Comparison of ENCODE assay signal across 1 cellular context in the genomic region with DNA sequence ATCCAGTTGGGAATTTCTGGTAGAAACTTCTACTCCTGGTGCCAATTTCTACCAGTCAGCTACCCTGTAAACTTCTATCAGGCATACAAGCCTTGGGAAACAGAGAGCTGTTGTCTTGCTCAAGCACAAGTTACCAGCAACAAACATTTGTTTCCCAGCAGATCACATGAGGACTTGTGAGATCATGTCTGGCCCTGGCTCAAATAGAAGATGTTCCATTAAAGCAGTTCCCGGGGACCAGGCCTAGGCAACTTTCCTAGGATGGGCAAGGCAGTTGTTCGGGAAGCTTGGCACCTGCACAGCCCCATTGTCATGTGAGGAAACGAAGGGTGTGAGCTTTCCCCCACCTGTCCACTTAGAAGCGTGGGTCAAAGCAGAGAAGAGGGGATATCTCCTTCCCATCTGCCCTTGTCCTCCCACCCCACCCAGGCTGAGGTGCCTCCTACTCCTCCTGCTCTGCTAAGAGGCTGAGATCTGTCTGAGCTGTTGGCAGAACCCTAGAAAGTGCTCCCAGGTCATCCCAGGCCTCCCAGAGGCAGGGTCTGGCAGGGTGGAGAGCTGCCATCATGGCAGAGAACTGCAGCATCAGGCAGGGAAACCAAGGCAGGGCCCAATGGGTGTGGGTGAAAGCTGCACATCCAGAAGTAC.
A peak's percentile ranks its signal among the peaks of the same experiment; 100 is the strongest.
TF ChIP-seq lines count a peak whose summit lies in the region.

No MANE protein-coding gene starts in this region.

TF ChIP-seq in HepG2, 621 proteins besides CTCF, POLR2A, EP300 and RAD21:
- TF ChIP-seq CREB1 (IDR thresholded peaks at IDR 0.05) (no peak), CREB1 (CRISPR knock-in tag; IDR thresholded peaks at IDR 0.05) (no peak), IKZF5 (CRISPR knock-in tag; IDR thresholded peaks at IDR 0.05) (0 out of 2 replicates have a peak, but pooled peaks have one; percentile 11), ATF7-NPFF (CRISPR knock-in tag; IDR thresholded peaks at IDR 0.05; ENCODE audit: low read depth) (no peak), ZNF660 (CRISPR knock-in tag; IDR thresholded peaks at IDR 0.05; ENCODE audit: borderline replicate concordance, low read depth) (0 out of 2 replicates have a peak, but pooled peaks have one; percentile 42), CHCHD3 (CRISPR knock-in tag; IDR thresholded peaks at IDR 0.05) (0 out of 2 replicates have a peak, but pooled peaks have one; percentile 26), ZNF18 (CRISPR knock-in tag; IDR thresholded peaks at IDR 0.05; ENCODE audit: insufficient replicate concordance) (no peak), NRL (CRISPR knock-in tag; IDR thresholded peaks at IDR 0.05; ENCODE audit: borderline replicate concordance) (0 out of 2 replicates have a peak, but pooled peaks have one; percentile 40), ERF (CRISPR knock-in tag; IDR thresholded peaks at IDR 0.05) (no peak), MYPOP (CRISPR knock-in tag; IDR thresholded peaks at IDR 0.05) (no peak), IRX3 (CRISPR knock-in tag; IDR thresholded peaks at IDR 0.05; ENCODE audit: borderline replicate concordance, low read depth) (no peak), ZNF263 (CRISPR knock-in tag; IDR thresholded peaks at IDR 0.05) (peak; percentile 66; the same call in 1 of the 2 replicates), ZNF761 (CRISPR knock-in tag; conservative IDR thresholded peaks at IDR 0.05) (no peak), CENPBD1 (CRISPR knock-in tag; IDR thresholded peaks at IDR 0.05; ENCODE audit: borderline replicate concordance, low read depth) (no peak), ZSCAN29 (CRISPR knock-in tag; conservative IDR thresholded peaks at IDR 0.05) (0 out of 2 replicates have a peak, but pooled peaks have one; percentile 39)
- TF ChIP-seq, protein P1, sequence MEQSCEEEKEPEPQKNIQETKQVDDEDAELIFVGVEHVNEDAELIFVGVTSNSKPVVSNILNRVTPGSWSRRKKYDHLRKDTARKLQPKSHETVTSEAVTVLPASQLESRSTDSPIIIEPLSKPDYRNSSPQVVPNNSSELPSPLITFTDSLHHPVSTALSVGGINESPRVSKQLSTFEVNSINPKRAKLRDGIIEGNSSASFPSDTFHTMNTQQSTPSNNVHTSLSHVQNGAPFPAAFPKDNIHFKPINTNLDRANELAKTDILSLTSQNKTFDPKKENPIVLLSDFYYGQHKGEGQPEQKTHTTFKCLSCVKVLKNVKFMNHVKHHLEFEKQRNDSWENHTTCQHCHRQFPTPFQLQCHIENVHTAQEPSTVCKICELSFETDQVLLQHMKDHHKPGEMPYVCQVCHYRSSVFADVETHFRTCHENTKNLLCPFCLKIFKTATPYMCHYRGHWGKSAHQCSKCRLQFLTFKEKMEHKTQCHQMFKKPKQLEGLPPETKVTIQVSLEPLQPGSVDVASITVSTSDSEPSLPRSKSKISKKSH (CRISPR knock-in tag; IDR thresholded peaks at IDR 0.05; ENCODE audit: borderline replicate concordance), result peak; percentile 35; the same call in 1 of the 2 replicates
- TF ChIP-seq, protein P2, sequence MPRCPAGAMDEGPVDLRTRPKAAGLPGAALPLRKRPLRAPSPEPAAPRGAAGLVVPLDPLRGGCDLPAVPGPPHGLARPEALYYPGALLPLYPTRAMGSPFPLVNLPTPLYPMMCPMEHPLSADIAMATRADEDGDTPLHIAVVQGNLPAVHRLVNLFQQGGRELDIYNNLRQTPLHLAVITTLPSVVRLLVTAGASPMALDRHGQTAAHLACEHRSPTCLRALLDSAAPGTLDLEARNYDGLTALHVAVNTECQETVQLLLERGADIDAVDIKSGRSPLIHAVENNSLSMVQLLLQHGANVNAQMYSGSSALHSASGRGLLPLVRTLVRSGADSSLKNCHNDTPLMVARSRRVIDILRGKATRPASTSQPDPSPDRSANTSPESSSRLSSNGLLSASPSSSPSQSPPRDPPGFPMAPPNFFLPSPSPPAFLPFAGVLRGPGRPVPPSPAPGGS (CRISPR knock-in tag; IDR thresholded peaks at IDR 0.05), result 0 out of 2 replicates have a peak, but pooled peaks have one; percentile 44
- TF ChIP-seq, protein P3, sequence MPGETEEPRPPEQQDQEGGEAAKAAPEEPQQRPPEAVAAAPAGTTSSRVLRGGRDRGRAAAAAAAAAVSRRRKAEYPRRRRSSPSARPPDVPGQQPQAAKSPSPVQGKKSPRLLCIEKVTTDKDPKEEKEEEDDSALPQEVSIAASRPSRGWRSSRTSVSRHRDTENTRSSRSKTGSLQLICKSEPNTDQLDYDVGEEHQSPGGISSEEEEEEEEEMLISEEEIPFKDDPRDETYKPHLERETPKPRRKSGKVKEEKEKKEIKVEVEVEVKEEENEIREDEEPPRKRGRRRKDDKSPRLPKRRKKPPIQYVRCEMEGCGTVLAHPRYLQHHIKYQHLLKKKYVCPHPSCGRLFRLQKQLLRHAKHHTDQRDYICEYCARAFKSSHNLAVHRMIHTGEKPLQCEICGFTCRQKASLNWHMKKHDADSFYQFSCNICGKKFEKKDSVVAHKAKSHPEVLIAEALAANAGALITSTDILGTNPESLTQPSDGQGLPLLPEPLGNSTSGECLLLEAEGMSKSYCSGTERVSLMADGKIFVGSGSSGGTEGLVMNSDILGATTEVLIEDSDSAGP (CRISPR knock-in tag; IDR thresholded peaks at IDR 0.05; ENCODE audit: borderline replicate concordance), result peak; percentile 35; the same call in 1 of the 2 replicates
